19 cellular contexts compared by ENCODE assay signal in the genomic region with DNA sequence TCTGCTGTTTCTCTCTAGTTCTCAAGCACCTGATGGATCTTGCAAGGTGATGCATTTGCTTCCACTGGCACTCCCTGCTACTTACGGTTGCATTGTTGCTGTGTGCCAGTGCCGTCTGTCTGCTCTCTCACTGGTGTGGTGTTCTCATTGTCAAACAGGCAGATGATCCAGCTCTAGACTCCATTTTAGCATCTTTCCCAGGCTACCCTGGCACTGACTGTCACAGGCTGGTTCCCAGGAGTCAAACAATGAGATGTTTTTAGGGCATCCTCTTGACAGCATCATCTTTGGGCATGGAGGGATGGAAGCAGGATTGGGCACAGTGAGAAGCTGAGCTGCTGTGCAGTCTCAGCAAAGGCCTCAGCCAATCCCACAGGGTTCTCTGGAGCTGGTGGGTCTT. TPM values are rescaled to one million over a fixed set of nuclear protein-coding genes. Genes with fewer than 3 reads are reported as not detected.
"Had no signal": no experiment of that assay in that cellular context is flagged by ENCODE, and none has a peak within 500 bp of the region (broad histone marks: within the 10 kb centered on the region; RNA-seq: fewer than 3 reads in every experiment).

No MANE protein-coding gene starts in this region.

- H3K9me3 Mint-ChIP-seq: activated T-cell treated with anti-CD3 and anti-CD28 coated beads, Interleukin-2, amount 50 U/mL, for 24 hours; mesothelial cell of epicardium; naive thymus-derived CD4-positive, alpha-beta T cell had no signal

- H3K4me3 Mint-ChIP-seq: activated naive CD8-positive, alpha-beta T cell; activated T-cell treated with anti-CD3 and anti-CD28 coated beads, Interleukin-2, amount 50 U/mL, for 24 hours; mesothelial cell of epicardium; naive thymus-derived CD4-positive, alpha-beta T cell had no signal

- H3K27ac Mint-ChIP-seq: activated naive CD8-positive, alpha-beta T cell; activated T-cell treated with anti-CD3 and anti-CD28 coated beads, Interleukin-2, amount 50 U/mL, for 24 hours; mesothelial cell of epicardium had no signal

- ATAC-seq: heart right ventricle; naive thymus-derived CD4-positive, alpha-beta T cell had no signal

- H3K27me3 Mint-ChIP-seq: activated naive CD8-positive, alpha-beta T cell; activated T-cell treated with anti-CD3 and anti-CD28 coated beads, Interleukin-2, amount 50 U/mL, for 24 hours; naive thymus-derived CD4-positive, alpha-beta T cell had no signal

- DNase-seq: activated CD4-positive, alpha-beta T cell treated with anti-CD3 and anti-CD28 coated beads, Interleukin-2, amount 50 U/mL, for 1 hour; activated CD4-positive, CD25-positive, alpha-beta regulatory T cell; activated effector memory CD4-positive, alpha-beta T cell treated with Interleukin-2 at 50 U/mL for 16 hours; activated T-cell treated with anti-CD3 and anti-CD28 coated beads, Interleukin-2, amount 50 U/mL, for 24 hours; foreskin melanocyte; heart right ventricle; kidney; naive thymus-derived CD4-positive, alpha-beta T cell; sigmoid colon; stimulated activated naive CD4-positive, alpha-beta T cell treated with Interleukin-2 at 50 U/mL for 16 hours; T-helper 2 cell had no signal

- H3K27ac ChIP-seq: ascending aorta, heart right ventricle, sigmoid colon, thoracic aorta had no signal

- FAIRE-seq: bronchial epithelial cell, colon, kidney, TTC549 had no signal

RNA-seq across cellular contexts. Expression of a gene that starts 13.0 kb away (rescaled TPM):
- total RNA-seq: ascending aorta had no signal

RNA-seq across cellular contexts. Expression of a gene that starts 30.9 kb away (rescaled TPM):
- total RNA-seq: ascending aorta; bronchial epithelial cell; naive thymus-derived CD4-positive, alpha-beta T cell; pulmonary artery endothelial cell; thoracic aorta had no signal
